ENCODE assay signal across 8 cellular contexts in the genomic region with DNA sequence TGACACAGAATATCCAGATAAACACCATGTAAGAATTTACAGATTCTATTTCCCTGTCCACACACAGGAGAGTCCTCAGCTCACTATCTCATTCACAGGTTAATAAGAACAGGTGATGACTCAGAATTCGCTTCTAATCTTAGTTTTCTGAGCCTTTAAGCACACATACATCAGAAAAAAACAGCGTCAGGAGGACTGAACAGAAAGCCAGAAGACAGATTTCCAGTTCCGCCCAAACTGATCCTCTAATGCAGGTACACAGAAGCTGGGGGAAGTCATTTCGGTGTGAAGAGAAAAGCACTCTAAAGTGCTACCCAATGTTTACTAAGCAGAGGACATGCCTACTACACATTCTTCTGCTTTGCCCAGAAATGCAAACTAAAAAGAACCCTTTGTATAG. TPM values are rescaled to one million over a fixed set of nuclear protein-coding genes. Genes with fewer than 3 reads are reported as not detected.
DNase-seq lines count a peak whose midpoint lies in the region; ATAC-seq and TF ChIP-seq lines count a peak whose summit lies in the region.

No MANE protein-coding gene starts in this region.

- peak overlapping the region; percentile 67 for H3K27ac ChIP-seq in CD4-positive, alpha-beta T cell (ENCODE audit: low read depth, low read length)
- peak overlapping the region; percentile 94 to 99 (median 97) for H3K27ac ChIP-seq in body of pancreas

- H3K27me3 ChIP-seq in CD4-positive, alpha-beta T cell (ENCODE audit: control insufficient read depth, insufficient read depth, low read length): no peaks in the 10 kb centered on the region
- H3K27me3 ChIP-seq in body of pancreas: no peaks in the 10 kb centered on the region

- POLR2A ChIA-PET in CD4-positive, alpha-beta T cell (lab: Charles Lee): interaction anchor here (0.6 to 5.0 kb wide), 13 partner anchors 12 to 144 kb away, joined by 3 to 154 read pairs (median 7); a partner anchor contains a TSS

- H3K4me1 ChIP-seq in body of pancreas: peaks cover 71% of the 10 kb centered on the region

- intact Hi-C loops in CD4-positive, alpha-beta T cell (cut with DNase I, micrococcal nuclease): loop anchor here (5.0 to 10.0 kb wide), 6 partner anchors 39 to 1354 kb away; a partner anchor contains a TSS
- intact Hi-C loops in body of pancreas (cut with DNase I): no loop called here

- no peaks in the 10 kb centered on the region for H3K9me3 ChIP-seq in CD4-positive, alpha-beta T cell (ENCODE audit: control insufficient read depth, low read length)
- no peaks in the 10 kb centered on the region for H3K9me3 ChIP-seq in body of pancreas

- TF ChIP-seq POLR2A in body of pancreas (IDR thresholded peaks at IDR 0.05): peak in 2 of 3 donors; percentile 44 to 45

- H3K27ac Mint-ChIP-seq in CD4-positive, alpha-beta T cell: peak overlapping the region; percentile 94
- H3K27ac Mint-ChIP-seq in memory B cell: peak overlapping the region; percentile 95

- H3K4me3 Mint-ChIP-seq in CD4-positive, alpha-beta T cell: peak overlapping the region; percentile 96
- peak overlapping the region; percentile 93 for H3K4me3 Mint-ChIP-seq in memory B cell

- H3K4me1 Mint-ChIP-seq in CD4-positive, alpha-beta T cell (ENCODE audit: low read depth): peaks cover 65% of the 10 kb centered on the region
- peaks cover 46% of the 10 kb centered on the region for H3K4me1 Mint-ChIP-seq in memory B cell

- DNase-seq in CD4-positive, alpha-beta T cell: peak in 1 of 10 experiments; percentile 17
- DNase-seq in HFF-Myc (ENCODE audit: extremely low read depth, low read depth) (no peak), body of pancreas (peak in 1 of 4 donors; percentile 22), memory B cell (ENCODE audit: low spot score in 2 of 2) (no peak), Ammon's horn (ENCODE audit: low spot score) (no peak), dermis blood vessel endothelial cell (no peak), NCI-H146 (lab: John Stamatoyannopoulos, UW) (no peak)

- TF ChIP-seq CTCF in CD4-positive, alpha-beta T cell (IDR thresholded peaks at IDR 0.05): no peak
- TF ChIP-seq CTCF in HFF-Myc (IDR thresholded peaks at IDR 0.05; ENCODE audit: low read depth, low read length, missing control alignments): no peak
- no peak for TF ChIP-seq CTCF in body of pancreas (IDR thresholded peaks at IDR 0.05)

- H3K9me3 Mint-ChIP-seq in CD4-positive, alpha-beta T cell: no peaks in the 10 kb centered on the region
- no peaks in the 10 kb centered on the region for H3K9me3 Mint-ChIP-seq in memory B cell

- 10 to 11% methylated on average over 4 of the region's 4 CpGs for WGBS in body of pancreas, 2 donors

- CTCF ChIA-PET in CD4-positive, alpha-beta T cell (lab: Charles Lee): interaction anchor here (0.5 to 5.8 kb wide), 3 partner anchors 17 to 1138 kb away, joined by 3 to 34 read pairs (median 4); no protein-coding TSS in a partner anchor

- no peaks in the 10 kb centered on the region for H3K27me3 Mint-ChIP-seq in CD4-positive, alpha-beta T cell
- H3K27me3 Mint-ChIP-seq in memory B cell: no peaks in the 10 kb centered on the region

- H3K4me3 ChIP-seq in HFF-Myc (replicated peaks; ENCODE audit: low read depth, low read length): peak overlapping the region; percentile 92
- peak overlapping the region; percentile 62 to 89 for H3K4me3 ChIP-seq in body of pancreas

- ATAC-seq in CD4-positive, alpha-beta T cell (ENCODE audit: poor library complexity): no peak
- no peak for ATAC-seq in body of pancreas
- ATAC-seq in memory B cell (ENCODE audit: low read depth): no peak
- ATAC-seq in HG03159 (IDR thresholded peaks at IDR 0.05; ENCODE audit: unreplicated experiment): no peak

- peaks cover 26% of the 10 kb centered on the region for H3K36me3 Mint-ChIP-seq in CD4-positive, alpha-beta T cell (ENCODE audit: low read depth)
- H3K36me3 Mint-ChIP-seq in memory B cell: no peaks in the 10 kb centered on the region

- H3K36me3 ChIP-seq in body of pancreas (replicated peaks in 1 of 2; ENCODE audit: insufficient read depth in 1 of 2, low read depth in 2 of 2): no peaks in the 10 kb centered on the region

RNA-seq across cellular contexts. Expression of a gene that starts 1.6 kb away (rescaled TPM):
- total RNA-seq in CD4-positive, alpha-beta T cell: 100 to 1,000 TPM; 301 to 305 TPM
- 10 to 100 TPM; 28.3 to 33.0 TPM for total RNA-seq in body of pancreas
- 204 and 216 TPM in 2 replicates for total RNA-seq in dermis blood vessel endothelial cell
